7 cellular contexts compared by ENCODE assay signal in genomic region chr19:45423589-45424190, GRCh38. TPM values are rescaled to one million over a fixed set of nuclear protein-coding genes. Genes with fewer than 3 reads are reported as not detected.
DNase-seq lines count a peak whose midpoint lies in the region; ATAC-seq and TF ChIP-seq lines count a peak whose summit lies in the region.

TSS of gene ERCC1 (minus strand) at chr19:45423917. CDS start at chr19:45423374, 543 bp downstream.

- peaks cover 0 to 32% of the 10 kb centered on the region in 2 donors for H3K4me1 ChIP-seq in ascending aorta

- ATAC-seq in HG02678 (IDR thresholded peaks at IDR 0.05; ENCODE audit: unreplicated experiment): peak; percentile 70

- H3K27me3 ChIP-seq in ascending aorta: no peaks in the 10 kb centered on the region

- peak within 1 kb of the TSS; percentile 89 to 95 for H3K27ac ChIP-seq in ascending aorta

- H3K36me3 ChIP-seq in ascending aorta: peaks cover 0 to 17% of the 10 kb centered on the region in 2 donors

- DNase-seq in GM13976 (ENCODE audit: low spot score) (peak; percentile 99), NCI-H1105 treated with DMSO at 0.1 percent for 48 hours (lab: John Stamatoyannopoulos, UW) (peak; percentile 97), SKM-1 treated with dmso at 0.1 percent for 144 hours (lab: John Stamatoyannopoulos, UW; ENCODE audit: unreplicated experiment) (peak; percentile 77), ascending aorta (ENCODE audit: low spot score in 2 of 2) (peak; percentile 76 to 98), hepatic stellate cell (ENCODE audit: low spot score) (peak; percentile 98), renal cortical epithelial cell (ENCODE audit: low read depth) (peak; percentile 84)

- H3K9me3 ChIP-seq in ascending aorta: no peaks in the 10 kb centered on the region

- intact Hi-C loops in ascending aorta (cut with DNase I): loop anchor here (1.0 to 10.0 kb wide), 3 partner anchors 18 to 211 kb away; partner anchors contain the start of genes EML2, OPA3 and PPP1R13L

- TF ChIP-seq CTCF in GM13976 (IDR thresholded peaks at IDR 0.05; ENCODE audit: borderline replicate concordance, control extremely low read depth, extremely low read depth, insufficient read depth, missing control alignments) (no peak), ascending aorta (IDR thresholded peaks at IDR 0.05) (no peak)

- in situ Hi-C loops in GM13976 (cut with MboI; ENCODE audit: low sequenced_read_pairs, unreplicated experiment): no loop called here

- peak within 1 kb of the TSS; percentile 69 to 85 for H3K4me3 ChIP-seq in ascending aorta

RNA-seq across cellular contexts. Expression of gene ERCC1, which starts in this region (rescaled TPM):
- 142 TPM for total RNA-seq in ascending aorta
- 41.9 and 54.7 TPM in 2 replicates for total RNA-seq in renal cortical epithelial cell

Comparison
In these comparisons a context has a peak if more than half of its experiments do, and no peak if none do; other contexts are left out.
1. Peak in every context shown above with its lines: DNase-seq, ATAC-seq, H3K4me3 ChIP-seq and H3K27ac ChIP-seq.